8 cellular contexts compared by ENCODE assay signal in the genomic region with DNA sequence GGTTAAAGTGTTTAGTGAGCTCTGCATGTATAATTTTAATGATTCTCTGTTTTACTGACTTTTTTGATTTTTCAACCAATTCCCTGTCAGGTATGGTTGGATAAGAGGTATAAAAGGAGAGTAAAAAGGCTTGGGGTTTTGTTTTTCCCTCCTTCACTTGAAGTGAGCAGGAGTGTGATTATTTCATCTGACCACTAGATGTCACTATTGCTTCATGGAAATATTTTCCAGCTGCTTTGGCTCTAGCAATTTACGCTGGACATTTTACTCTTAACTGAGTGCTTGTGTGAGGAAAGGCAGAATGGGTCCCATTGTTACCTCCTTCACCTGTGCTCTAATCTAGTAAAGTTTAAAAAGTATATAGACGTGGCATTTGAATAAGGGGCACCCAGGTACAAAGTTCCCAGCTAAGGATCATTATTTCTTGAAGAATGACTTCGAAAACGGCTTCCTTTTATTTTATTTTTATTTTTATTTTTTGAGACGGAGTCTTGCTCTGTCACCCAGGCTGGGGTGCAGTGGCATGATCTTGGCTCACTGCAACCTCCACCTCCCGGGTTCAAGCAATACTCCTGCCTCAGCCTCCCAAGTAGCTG.
A peak's percentile ranks its signal among the peaks of the same experiment; 100 is the strongest.
DNase-seq lines count a peak whose midpoint lies in the region; ATAC-seq and TF ChIP-seq lines count a peak whose summit lies in the region.

No MANE protein-coding gene starts in this region.

- ATAC-seq in GM21825 (IDR thresholded peaks at IDR 0.05; ENCODE audit: unreplicated experiment) (peak; percentile 79), naive B cell (ENCODE audit: low read depth in 2 of 2) (peak; percentile 25 to 43)

- no peaks in the 10 kb centered on the region for H4K20me1 ChIP-seq in DOHH2 (ENCODE audit: control insufficient read depth, insufficient read depth, low read depth, low read length)

- no peaks in the 10 kb centered on the region; the same call in 1 of the 2 replicates for H3K27me3 ChIP-seq in DOHH2 (ENCODE audit: control insufficient read depth, low read length)

- DNase-seq in NCI-H1092 treated with DMSO at 0.1 percent for 48 hours (lab: John Stamatoyannopoulos, UW) (peak; percentile 71), SK-N-DZ (ENCODE audit: low spot score) (peak; percentile 70), erythroblast (lab: John Stamatoyannopoulos, UW) (peak; percentile 52 to 73), naive B cell (peak; percentile 37)
- DNase-seq in stimulated activated CD4-positive, alpha-beta T cell treated with anti-CD3 and anti-CD28 coated beads, Interleukin-2, amount 100 ng/mL, for 48 hours, result no peak
- DNase-seq in NK-92 treated with Interleukin-12 subunit alpha and Interleukin-12 subunit beta, amount 100 ng/mL, for 24 hours (lab: John Stamatoyannopoulos, UW), result no peak

- peaks cover 0 to 4% (median 0%) of the 10 kb centered on the region in 3 donors for H3K4me1 Mint-ChIP-seq in naive B cell

- TF ChIP-seq POLR2A in erythroblast (IDR thresholded peaks at IDR 0.05; ENCODE audit: low read length), result no peak

- no peak overlapping the region for H3K4me3 Mint-ChIP-seq in naive B cell

- peak; percentile 73 for TF ChIP-seq CTCF in DOHH2 (IDR thresholded peaks at IDR 0.05; ENCODE audit: low read depth, low read length, poor library complexity, severe bottlenecking)

- no peaks in the 10 kb centered on the region for H3K4me1 ChIP-seq in DOHH2 (ENCODE audit: control insufficient read depth, low read length)

- H3K36me3 ChIP-seq in DOHH2 (ENCODE audit: control insufficient read depth, low read length), result no peaks in the 10 kb centered on the region

- H3K27ac Mint-ChIP-seq in naive B cell, result no peak overlapping the region

- H3K9me3 ChIP-seq in DOHH2 (ENCODE audit: control insufficient read depth, insufficient read depth, low read length), result no peaks in the 10 kb centered on the region

- no peaks in the 10 kb centered on the region for H3F3A ChIP-seq in DOHH2 (ENCODE audit: control insufficient read depth, insufficient read depth)

- H3K4me2 ChIP-seq in DOHH2 (ENCODE audit: low read length), result no peak overlapping the region

- H3K9me3 Mint-ChIP-seq in naive B cell, result no peaks in the 10 kb centered on the region

- H3K9me2 ChIP-seq in DOHH2 (replicated peaks; ENCODE audit: control insufficient read depth, low read length), result no peaks in the 10 kb centered on the region

- H3K27me3 Mint-ChIP-seq in naive B cell, result peaks cover 6 to 28% (median 23%) of the 10 kb centered on the region in 3 donors

- H3K79me2 ChIP-seq in DOHH2 (ENCODE audit: control insufficient read depth, low read length), result no peaks in the 10 kb centered on the region

- H3K27ac ChIP-seq in DOHH2 (ENCODE audit: low read depth, low read length), result no peak overlapping the region

- H3K4me3 ChIP-seq in DOHH2 (ENCODE audit: low read length), result no peak overlapping the region

- H3K36me3 Mint-ChIP-seq in naive B cell, result no peaks in the 10 kb centered on the region

Comparison
In these comparisons a context has a peak if more than half of its experiments do, and no peak if none do; other contexts are left out.
1. DNase-seq: peak in NCI-H1092 treated with DMSO at 0.1 percent for 48 hours (single experiment), SK-N-DZ (single experiment), erythroblast (2 of 2) and naive B cell (single experiment); none in stimulated activated CD4-positive, alpha-beta T cell treated with anti-CD3 and anti-CD28 coated beads, Interleukin-2, amount 100 ng/mL, for 48 hours (0 of 2) and NK-92 treated with Interleukin-12 subunit alpha and Interleukin-12 subunit beta, amount 100 ng/mL, for 24 hours (single experiment).